9 cellular contexts compared by ENCODE assay signal in genomic region chr2:26477911-26478253, GRCh38. TPM values are rescaled to one million over a fixed set of nuclear protein-coding genes. Genes with fewer than 3 reads are reported as not detected.
DNase-seq lines count a peak whose midpoint lies in the region; ATAC-seq and TF ChIP-seq lines count a peak whose summit lies in the region.
"Had no signal": no experiment of that assay in that cellular context is flagged by ENCODE, and none has a peak within 500 bp of the region (broad histone marks: within the 10 kb centered on the region; RNA-seq: fewer than 3 reads in every experiment).

Gene OTOF, minus strand, starts transcription at chr2:26478124.

- intact Hi-C loops in T-helper 2 cell treated with Interferon-gamma antibody and Interleukin-4, amounts not matched to agents 100 ng/mL and 5 ng/mL, for 36 hours (cut with micrococcal nuclease): no loop called here

- H3K4me3 ChIP-seq in fibroblast of villous mesenchyme (ENCODE audit: low read depth, low read length) (no peak within 1 kb of the TSS), retinal pigment epithelial cell (ENCODE audit: low read length) (no peak within 1 kb of the TSS)

- H3K27me3 Mint-ChIP-seq in T-helper 17 cell: peaks cover 5% of the 10 kb centered on the region

- ATAC-seq in T-helper 17 cell: no peak
- no peak for ATAC-seq in HG03175 (IDR thresholded peaks at IDR 0.05; ENCODE audit: unreplicated experiment)
- ATAC-seq in GM21723 (IDR thresholded peaks at IDR 0.05; ENCODE audit: unreplicated experiment): no peak
- ATAC-seq in GM19395 (IDR thresholded peaks at IDR 0.05; ENCODE audit: unreplicated experiment): no peak

- H3K36me3 Mint-ChIP-seq in T-helper 17 cell (ENCODE audit: low read depth): no peaks in the 10 kb centered on the region

- no peak for TF ChIP-seq CTCF in fibroblast of villous mesenchyme (IDR thresholded peaks at IDR 0.05; ENCODE audit: insufficient read depth, low read depth, low read length)
- TF ChIP-seq CTCF in retinal pigment epithelial cell (conservative IDR thresholded peaks at IDR 0.05; ENCODE audit: low read depth, low read length): no peak

- DNase-seq in T-helper 2 cell (no peak), T-helper 17 cell (no peak), fibroblast of villous mesenchyme (ENCODE audit: low read depth) (peak; percentile 67), retinal pigment epithelial cell (ENCODE audit: low read depth) (peak; percentile 24)
- DNase-seq: NCI-H1105 had no signal

- peaks cover 5% of the 10 kb centered on the region for H3K4me1 Mint-ChIP-seq in T-helper 17 cell

- H3K9me3 ChIP-seq in T-helper 17 cell (ENCODE audit: control insufficient read depth, low read length, poor library complexity, severe bottlenecking): no peaks in the 10 kb centered on the region

- H3K4me3 Mint-ChIP-seq in T-helper 17 cell: peak within 1 kb of the TSS; percentile 68

- no peak within 1 kb of the TSS for H3K27ac Mint-ChIP-seq in T-helper 17 cell

RNA-seq across cellular contexts. Expression of gene OTOF, which starts in this region (rescaled TPM):
- 12.1 TPM in 2 replicates for total RNA-seq in T-helper 2 cell treated with Interferon-gamma antibody and Interleukin-4, amounts not matched to agents 100 ng/mL and 5 ng/mL, for 36 hours
- total RNA-seq in T-helper 17 cell (under 1 TPM; 0.50 to 0.87 TPM), fibroblast of villous mesenchyme (under 0.01 TPM in 2 replicates)

Comparison
In these comparisons a context has a peak if more than half of its experiments do, and no peak if none do; other contexts are left out.
1. Peak in DNase-seq in fibroblast of villous mesenchyme; RNA of the gene not detected or under 1 TPM.